Comparison of ENCODE assay signal across 10 cellular contexts in the genomic region with DNA sequence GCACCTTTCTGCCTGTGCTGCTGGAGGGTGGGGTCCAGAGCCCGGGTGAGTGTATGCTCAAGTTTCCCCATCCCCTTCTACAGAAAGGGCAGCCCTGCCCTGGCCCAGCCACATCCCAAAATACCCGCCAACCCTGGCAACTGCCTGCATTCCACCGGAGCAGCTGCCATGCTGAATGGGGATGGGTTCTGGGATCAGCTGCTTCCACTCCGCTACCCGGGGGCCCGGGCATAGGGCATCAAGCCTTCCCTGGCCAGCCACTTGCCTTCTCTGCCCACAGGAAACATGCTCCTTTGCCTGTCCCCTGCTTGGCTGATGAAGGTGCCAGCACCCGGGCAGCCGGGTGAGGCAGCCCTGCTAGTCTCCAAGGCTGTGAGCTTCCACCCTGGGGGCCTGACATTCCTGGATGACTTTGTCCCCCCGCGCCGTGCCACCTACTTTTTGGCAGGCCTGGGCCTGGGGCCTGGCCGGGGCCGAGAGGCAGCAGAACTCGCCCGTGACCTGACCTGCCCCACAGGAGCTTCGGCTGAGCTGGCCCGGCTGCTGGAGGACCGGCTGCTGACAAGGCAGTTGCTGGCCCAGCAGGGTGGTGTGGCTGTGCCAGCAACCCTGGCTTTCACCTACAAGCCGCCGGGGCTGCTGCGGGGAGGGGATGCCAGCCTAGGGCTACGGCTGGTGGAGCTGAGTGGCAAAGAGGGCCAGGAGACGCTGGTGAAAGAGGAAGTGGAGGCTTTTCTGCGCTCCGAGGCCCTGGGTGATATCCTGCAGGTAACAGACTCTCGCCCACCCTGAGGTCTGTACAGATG. TPM values are rescaled to one million over a fixed set of nuclear protein-coding genes. Genes with fewer than 3 reads are reported as not detected.
DNase-seq lines count a peak whose midpoint lies in the region; ATAC-seq and TF ChIP-seq lines count a peak whose summit lies in the region.
"Had no signal": no experiment of that assay in that cellular context is flagged by ENCODE, and none has a peak within 500 bp of the region (broad histone marks: within the 10 kb centered on the region; RNA-seq: fewer than 3 reads in every experiment).

No MANE protein-coding gene starts in this region.

- H3K4me2 ChIP-seq in Loucy (ENCODE audit: low read depth, low read length, poor library complexity, severe bottlenecking): peak overlapping the region; percentile 75

- H3K9me2 ChIP-seq in Loucy (replicated peaks; ENCODE audit: low read depth, low read length): no peaks in the 10 kb centered on the region

- H3K27me3 ChIP-seq in Loucy (ENCODE audit: insufficient read depth, low read length, poor library complexity, severe bottlenecking) (no peaks in the 10 kb centered on the region), ascending aorta (no peaks in the 10 kb centered on the region)

- no peaks in the 10 kb centered on the region for H3K9me3 Mint-ChIP-seq in nephron
- H3K9me3 Mint-ChIP-seq: T-helper 2 cell treated with Interferon-gamma antibody and Interleukin-4, amounts not matched to agents 5 μg/mL and 100 μg/mL, for 36 hours had no signal

- intact Hi-C loops in ascending aorta (cut with DNase I): no loop called here

- no peaks in the 10 kb centered on the region for H3F3A ChIP-seq in Loucy (ENCODE audit: low read depth)

- no peak overlapping the region for H3K4me3 ChIP-seq in Loucy (ENCODE audit: low read length, poor library complexity, severe bottlenecking)
- H3K4me3 ChIP-seq in ascending aorta: peak overlapping the region; percentile 9 to 27

- no peaks in the 10 kb centered on the region for H4K20me1 ChIP-seq in Loucy (ENCODE audit: insufficient read depth, low read length, poor library complexity, severe bottlenecking)

- H3K27me3 Mint-ChIP-seq in nephron (ENCODE audit: low read depth): peaks cover 33% of the 10 kb centered on the region

- TF ChIP-seq CTCF in Loucy (conservative IDR thresholded peaks at IDR 0.05; ENCODE audit: low read length) (no peak), ascending aorta (IDR thresholded peaks at IDR 0.05) (no peak), nephron (IDR thresholded peaks at IDR 0.05; ENCODE audit: unreplicated experiment in 3 of 3) (no peak)

- H2AFZ ChIP-seq in Loucy (ENCODE audit: low read length): no peak overlapping the region

- H3K27ac Mint-ChIP-seq in nephron: peak overlapping the region in 1 of 3 experiments; percentile 66
- H3K27ac Mint-ChIP-seq: T-helper 2 cell treated with Interferon-gamma antibody and Interleukin-4, amounts not matched to agents 5 μg/mL and 100 μg/mL, for 36 hours had no signal

- H3K27ac ChIP-seq in ascending aorta: peak overlapping the region; percentile 90 to 98

- H3K36me3 ChIP-seq in Loucy (ENCODE audit: insufficient read depth, low read length) (no peaks in the 10 kb centered on the region), ascending aorta (no peaks in the 10 kb centered on the region)

- no peaks in the 10 kb centered on the region for H3K36me3 Mint-ChIP-seq in nephron (ENCODE audit: low read depth)

- DNase-seq in DMS79 (lab: John Stamatoyannopoulos, UW) (peak; percentile 47), ascending aorta (ENCODE audit: low spot score in 2 of 2) (no peak), NCI-H82 treated with DMSO at 0.1 percent for 48 hours (lab: John Stamatoyannopoulos, UW; ENCODE audit: unreplicated experiment) (no peak)

- peak overlapping the region in 2 of 3 experiments; percentile 48 to 74 for H3K4me3 Mint-ChIP-seq in nephron

- peaks cover 19% of the 10 kb centered on the region for H3K4me1 Mint-ChIP-seq in nephron

- no peak for ATAC-seq in HG03460 (IDR thresholded peaks at IDR 0.05; ENCODE audit: unreplicated experiment)
- ATAC-seq in GM19023 (IDR thresholded peaks at IDR 0.05; ENCODE audit: unreplicated experiment): no peak
- no peak for ATAC-seq in GM18519 (IDR thresholded peaks at IDR 0.05; ENCODE audit: low FRiP score, unreplicated experiment)

- peak overlapping the region; percentile 7 for H3K9ac ChIP-seq in Loucy (ENCODE audit: low read depth, low read length, poor library complexity, severe bottlenecking)

- peaks cover 23% of the 10 kb centered on the region; the same call in 1 of the 2 replicates for H3K79me2 ChIP-seq in Loucy (ENCODE audit: insufficient read depth, low read length)

- H3K9me3 ChIP-seq in Loucy (ENCODE audit: insufficient read depth, low read depth, low read length) (no peaks in the 10 kb centered on the region), ascending aorta (no peaks in the 10 kb centered on the region)

- H3K4me1 ChIP-seq in Loucy (ENCODE audit: insufficient read depth, low read length, poor library complexity, severe bottlenecking) (peaks cover 40% of the 10 kb centered on the region), ascending aorta (peaks cover 9 to 52% of the 10 kb centered on the region in 2 donors)

RNA-seq across cellular contexts. Expression of gene CARNS1, which starts 3.2 kb away (rescaled TPM):
- 6.0 TPM for total RNA-seq in ascending aorta

RNA-seq across cellular contexts. Expression of gene RPS6KB2, which starts 9.6 kb away (rescaled TPM):
- total RNA-seq in ascending aorta: 72.3 TPM

RNA-seq across cellular contexts. Expression of gene TBC1D10C, which starts 14.8 kb away (rescaled TPM):
- total RNA-seq in ascending aorta: 0.64 TPM
- total RNA-seq: bronchial epithelial cell had no signal

RNA-seq across cellular contexts. Expression of gene PPP1CA, which starts 17.0 kb away (rescaled TPM):
- 113 TPM for total RNA-seq in ascending aorta

RNA-seq across cellular contexts. Expression of gene PTPRCAP, which starts 18.8 kb away (rescaled TPM):
- 26.6 TPM for total RNA-seq in ascending aorta
